24 cellular contexts compared by ENCODE assay signal in genomic region chr18:69267895-69268294, GRCh38.
"Had no signal": no experiment of that assay in that cellular context is flagged by ENCODE, and none has a peak within 500 bp of the region (broad histone marks: within the 10 kb centered on the region; RNA-seq: fewer than 3 reads in every experiment).

No MANE protein-coding gene starts in this region.

- H3K9ac ChIP-seq: KMS-11 had no signal

- FAIRE-seq: colon, TTC549 had no signal

- ATAC-seq: activated CD8-positive, alpha-beta T cell treated with anti-CD3 and anti-CD28 coated beads for 36 hours; activated naive CD8-positive, alpha-beta T cell treated with anti-CD3 and anti-CD28 coated beads, Interleukin-2, amount 50 U/mL, for 24 hours had no signal

- H3K4me2 ChIP-seq: KMS-11 had no signal

- H3K27ac ChIP-seq: KMS-11 had no signal

- DNase-seq: activated CD4-positive, alpha-beta T cell treated with anti-CD3 and anti-CD28 coated beads, Interleukin-2, amount 10 ng/mL, durations not matched to agents 24 days and 14 days; activated CD4-positive, alpha-beta T cell treated with anti-CD3 and anti-CD28 coated beads, Interleukin-2, amount 50 U/mL, for 4 hours; activated CD8-positive, alpha-beta T cell treated with anti-CD3 and anti-CD28 coated beads for 36 hours; activated gamma-delta T cell; activated naive CD4-positive, alpha-beta T cell treated with anti-CD3 and anti-CD28 coated beads, Interleukin-2, amount 10 ng/mL, durations not matched to agents 7 days and 5 days; activated naive CD8-positive, alpha-beta T cell treated with anti-CD3 and anti-CD28 coated beads, Interleukin-2, amount 50 U/mL, for 24 hours; activated T-cell treated with anti-CD3 and anti-CD28 coated beads, Interleukin-2, amount 50 U/mL, for 24 hours; anterior cingulate cortex; central memory CD4-positive, alpha-beta T cell; NCI-H1092 treated with DMSO at 0.1 percent for 48 hours; NCI-H1417; NCI-H146; NCI-H187; NCI-H2029 treated with DMSO at 0.1 percent for 48 hours; NCI-H345; NCI-H524 treated with DMSO at 0.1 percent for 48 hours; NCI-H774; NK-92 treated with Interleukin-12 subunit alpha and Interleukin-12 subunit beta, amount 100 ng/mL, for 24 hours; Right ventricle myocardium superior; SW 1271; T1000 had no signal
